9 cellular contexts compared by ENCODE assay signal in genomic region chr16:52861614-52862022, GRCh38.
DNase-seq lines count a peak whose midpoint lies in the region; ATAC-seq and TF ChIP-seq lines count a peak whose summit lies in the region.
"Had no signal": no experiment of that assay in that cellular context is flagged by ENCODE, and none has a peak within 500 bp of the region (broad histone marks: within the 10 kb centered on the region; RNA-seq: fewer than 3 reads in every experiment).

No MANE protein-coding gene starts in this region.

- no peaks in the 10 kb centered on the region for H3K4me1 Mint-ChIP-seq in T-helper 17 cell

- DNase-seq in GM23248 (peak; percentile 0), NCI-H2227 treated with DMSO at 0.1 percent for 48 hours (lab: John Stamatoyannopoulos, UW) (peak; percentile 48), dermis blood vessel endothelial cell (peak; percentile 3), T-helper 17 cell (no peak), T-helper 1 cell (no peak), GM10266 (ENCODE audit: extremely low spot score) (no peak), T-helper 9 cell (no peak)

- H3K79me2 ChIP-seq in GM23248 (ENCODE audit: insufficient read depth) (no peaks in the 10 kb centered on the region), neural cell (replicated peaks; ENCODE audit: insufficient read depth, low read length) (no peaks in the 10 kb centered on the region)

- H3K36me3 Mint-ChIP-seq in T-helper 17 cell (ENCODE audit: low read depth), result no peaks in the 10 kb centered on the region

- H3K4me3 Mint-ChIP-seq in T-helper 17 cell, result no peak overlapping the region
- H3K4me3 Mint-ChIP-seq: dendritic cell treated with granulocyte-macrophage colony-stimulating factor and Interleukin-4, amounts not matched to agents 40 ng/mL and 50 ng/mL, for 4 days had no signal

- H4K20me1 ChIP-seq in GM23248 (ENCODE audit: insufficient read depth), result no peaks in the 10 kb centered on the region
- no peaks in the 10 kb centered on the region for H4K20me1 ChIP-seq in neural cell (ENCODE audit: insufficient read depth)

- no peak for TF ChIP-seq EP300 in neural cell (conservative IDR thresholded peaks at IDR 0.05; ENCODE audit: poor library complexity, severe bottlenecking)

- no peaks in the 10 kb centered on the region for H3K27me3 Mint-ChIP-seq in T-helper 17 cell
- H3K27me3 Mint-ChIP-seq: dendritic cell treated with granulocyte-macrophage colony-stimulating factor and Interleukin-4, amounts not matched to agents 40 ng/mL and 50 ng/mL, for 4 days had no signal

- no peak overlapping the region for H3K9ac ChIP-seq in GM23248
- no peak overlapping the region for H3K9ac ChIP-seq in neural cell (ENCODE audit: low read length)

- no peaks in the 10 kb centered on the region for H3K9me3 ChIP-seq in GM23248 (ENCODE audit: low read depth)
- no peaks in the 10 kb centered on the region for H3K9me3 ChIP-seq in neural cell (ENCODE audit: low read length)
- no peaks in the 10 kb centered on the region for H3K9me3 ChIP-seq in T-helper 17 cell (ENCODE audit: control insufficient read depth, low read length, poor library complexity, severe bottlenecking)

- H3K27me3 ChIP-seq in GM23248 (replicated peaks; ENCODE audit: insufficient read depth) (no peaks in the 10 kb centered on the region), neural cell (ENCODE audit: insufficient read depth, low read depth, low read length) (no peaks in the 10 kb centered on the region)

- H3K27ac ChIP-seq in GM23248 (no peak overlapping the region), neural cell (ENCODE audit: low read length) (no peak overlapping the region)

- TF ChIP-seq CTCF in neural cell (IDR thresholded peaks at IDR 0.05; ENCODE audit: poor library complexity, severe bottlenecking) (peak; percentile 61), GM10266 (IDR thresholded peaks at IDR 0.05; ENCODE audit: control insufficient read depth, insufficient read depth, low read depth, missing control alignments) (no peak)

- ATAC-seq in T-helper 17 cell, result no peak

- no peaks in the 10 kb centered on the region for H3K4me1 ChIP-seq in GM23248 (ENCODE audit: insufficient read depth)

- no peak overlapping the region for H3K27ac Mint-ChIP-seq in T-helper 17 cell
- H3K27ac Mint-ChIP-seq: dendritic cell treated with granulocyte-macrophage colony-stimulating factor and Interleukin-4, amounts not matched to agents 40 ng/mL and 50 ng/mL, for 4 days had no signal

- H3K9me2 ChIP-seq in GM23248 (ENCODE audit: insufficient read depth) (no peaks in the 10 kb centered on the region), neural cell (ENCODE audit: insufficient read depth, low read length) (no peaks in the 10 kb centered on the region)

- 1 to 2% methylated on average over 7 of the region's 7 CpGs for whole genome bisulfite sequencing in GM23248 (ENCODE audit: low coverage in 1 of 2, low lambda C conversion rate in 2 of 2, missing lambda C conversion rate in 2 of 2), 2 experiments

- in situ Hi-C loops in GM23248 (cut with MboI), result no loop called here

- H3K4me2 ChIP-seq in GM23248 (ENCODE audit: unreplicated experiment) (no peak overlapping the region), neural cell (ENCODE audit: low read length) (no peak overlapping the region)

- H3F3A ChIP-seq in GM23248 (ENCODE audit: insufficient read depth), result no peaks in the 10 kb centered on the region
- H3F3A ChIP-seq in neural cell (ENCODE audit: insufficient read depth, low read length, poor library complexity, severe bottlenecking), result no peaks in the 10 kb centered on the region

- peak; percentile 72 for TF ChIP-seq RAD21 in neural cell (conservative IDR thresholded peaks at IDR 0.05)

- H3K4me3 ChIP-seq in GM23248, result no peak overlapping the region
- H3K4me3 ChIP-seq in neural cell (ENCODE audit: low read length), result no peak overlapping the region

- H3K36me3 ChIP-seq in GM23248 (ENCODE audit: low read depth) (no peaks in the 10 kb centered on the region), neural cell (ENCODE audit: insufficient read depth, low read length) (no peaks in the 10 kb centered on the region)

- H2AFZ ChIP-seq in GM23248, result no peak overlapping the region
- no peak overlapping the region for H2AFZ ChIP-seq in neural cell (ENCODE audit: low read depth, low read length)

TF ChIP-seq in neural cell, 6 proteins besides CTCF, POLR2A, EP300 and RAD21:
- TF ChIP-seq MXI1 (conservative IDR thresholded peaks at IDR 0.05; ENCODE audit: poor library complexity, severe bottlenecking), result no peak
- peak; percentile 77 for TF ChIP-seq SMC3 (conservative IDR thresholded peaks at IDR 0.05; ENCODE audit: poor library complexity)

Comparison
In these comparisons a context has a peak if more than half of its experiments do, and no peak if none do; other contexts are left out.
1. DNase-seq: peak in GM23248 (single experiment), NCI-H2227 treated with DMSO at 0.1 percent for 48 hours (single experiment) and dermis blood vessel endothelial cell (single experiment); none in T-helper 17 cell (0 of 3), T-helper 1 cell (0 of 5), GM10266 (single experiment) and T-helper 9 cell (single experiment).